1 cellular context compared by ENCODE assay signal in the genomic region with DNA sequence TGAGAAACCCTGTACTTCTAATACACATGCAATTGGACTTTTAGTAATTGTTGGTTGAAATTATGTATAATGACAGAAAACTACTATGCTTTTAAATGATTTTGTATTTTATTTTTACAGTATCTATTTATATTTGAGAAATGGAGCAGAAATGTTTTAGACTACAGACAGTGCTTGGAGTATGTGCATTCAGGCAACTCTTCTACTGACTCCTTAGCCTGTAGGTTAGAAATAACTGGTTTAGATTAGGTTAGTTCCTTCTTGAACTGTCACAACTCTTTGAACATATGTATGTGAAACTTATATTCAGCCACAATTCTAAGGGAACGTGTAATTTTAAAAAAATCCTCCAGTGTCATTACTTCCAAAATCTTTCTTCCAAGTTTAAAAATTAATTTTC.
TF ChIP-seq lines count a peak whose summit lies in the region.

No MANE protein-coding gene starts in this region.

TF ChIP-seq in HepG2, 621 proteins besides CTCF, POLR2A, EP300 and RAD21:
- TF ChIP-seq, protein P1, sequence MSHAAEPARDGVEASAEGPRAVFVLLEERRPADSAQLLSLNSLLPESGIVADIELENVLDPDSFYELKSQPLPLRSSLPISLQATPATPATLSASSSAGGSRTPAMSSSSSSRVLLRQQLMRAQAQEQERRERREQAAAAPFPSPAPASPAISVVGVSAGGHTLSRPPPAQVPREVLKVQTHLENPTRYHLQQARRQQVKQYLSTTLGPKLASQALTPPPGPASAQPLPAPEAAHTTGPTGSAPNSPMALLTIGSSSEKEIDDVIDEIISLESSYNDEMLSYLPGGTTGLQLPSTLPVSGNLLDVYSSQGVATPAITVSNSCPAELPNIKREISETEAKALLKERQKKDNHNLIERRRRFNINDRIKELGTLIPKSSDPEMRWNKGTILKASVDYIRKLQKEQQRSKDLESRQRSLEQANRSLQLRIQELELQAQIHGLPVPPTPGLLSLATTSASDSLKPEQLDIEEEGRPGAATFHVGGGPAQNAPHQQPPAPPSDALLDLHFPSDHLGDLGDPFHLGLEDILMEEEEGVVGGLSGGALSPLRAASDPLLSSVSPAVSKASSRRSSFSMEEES (CRISPR knock-in tag; IDR thresholded peaks at IDR 0.05): no peak
- TF ChIP-seq ZNF616 (CRISPR knock-in tag; IDR thresholded peaks at IDR 0.05; ENCODE audit: low read depth): no peak
- no peak for TF ChIP-seq ZFP90 (CRISPR knock-in tag; IDR thresholded peaks at IDR 0.05; ENCODE audit: borderline replicate concordance)
- no peak for TF ChIP-seq ZNF451 (CRISPR knock-in tag; IDR thresholded peaks at IDR 0.05)
- TF ChIP-seq, protein P2, sequence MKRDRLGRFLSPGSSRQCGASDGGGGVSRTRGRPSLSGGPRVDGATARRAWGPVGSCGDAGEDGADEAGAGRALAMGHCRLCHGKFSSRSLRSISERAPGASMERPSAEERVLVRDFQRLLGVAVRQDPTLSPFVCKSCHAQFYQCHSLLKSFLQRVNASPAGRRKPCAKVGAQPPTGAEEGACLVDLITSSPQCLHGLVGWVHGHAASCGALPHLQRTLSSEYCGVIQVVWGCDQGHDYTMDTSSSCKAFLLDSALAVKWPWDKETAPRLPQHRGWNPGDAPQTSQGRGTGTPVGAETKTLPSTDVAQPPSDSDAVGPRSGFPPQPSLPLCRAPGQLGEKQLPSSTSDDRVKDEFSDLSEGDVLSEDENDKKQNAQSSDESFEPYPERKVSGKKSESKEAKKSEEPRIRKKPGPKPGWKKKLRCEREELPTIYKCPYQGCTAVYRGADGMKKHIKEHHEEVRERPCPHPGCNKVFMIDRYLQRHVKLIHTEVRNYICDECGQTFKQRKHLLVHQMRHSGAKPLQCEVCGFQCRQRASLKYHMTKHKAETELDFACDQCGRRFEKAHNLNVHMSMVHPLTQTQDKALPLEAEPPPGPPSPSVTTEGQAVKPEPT (CRISPR knock-in tag; IDR thresholded peaks at IDR 0.05; ENCODE audit: low read depth): no peak
- TF ChIP-seq, protein P3, sequence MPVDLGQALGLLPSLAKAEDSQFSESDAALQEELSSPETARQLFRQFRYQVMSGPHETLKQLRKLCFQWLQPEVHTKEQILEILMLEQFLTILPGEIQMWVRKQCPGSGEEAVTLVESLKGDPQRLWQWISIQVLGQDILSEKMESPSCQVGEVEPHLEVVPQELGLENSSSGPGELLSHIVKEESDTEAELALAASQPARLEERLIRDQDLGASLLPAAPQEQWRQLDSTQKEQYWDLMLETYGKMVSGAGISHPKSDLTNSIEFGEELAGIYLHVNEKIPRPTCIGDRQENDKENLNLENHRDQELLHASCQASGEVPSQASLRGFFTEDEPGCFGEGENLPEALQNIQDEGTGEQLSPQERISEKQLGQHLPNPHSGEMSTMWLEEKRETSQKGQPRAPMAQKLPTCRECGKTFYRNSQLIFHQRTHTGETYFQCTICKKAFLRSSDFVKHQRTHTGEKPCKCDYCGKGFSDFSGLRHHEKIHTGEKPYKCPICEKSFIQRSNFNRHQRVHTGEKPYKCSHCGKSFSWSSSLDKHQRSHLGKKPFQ (CRISPR knock-in tag; IDR thresholded peaks at IDR 0.05; ENCODE audit: insufficient replicate concordance): no peak
- no peak for TF ChIP-seq ZSCAN31 (CRISPR knock-in tag; IDR thresholded peaks at IDR 0.05; ENCODE audit: low read depth)
- no peak for TF ChIP-seq NFRKB (IDR thresholded peaks at IDR 0.05)
- no peak for TF ChIP-seq ARNT (IDR thresholded peaks at IDR 0.05)
- TF ChIP-seq ZNF432 (CRISPR knock-in tag; IDR thresholded peaks at IDR 0.05; ENCODE audit: borderline replicate concordance): no peak
- TF ChIP-seq HDAC2 (CRISPR knock-in tag; IDR thresholded peaks at IDR 0.05): no peak
- TF ChIP-seq SP2 (CRISPR knock-in tag; IDR thresholded peaks at IDR 0.05): no peak
- TF ChIP-seq ZBTB21 (CRISPR knock-in tag; IDR thresholded peaks at IDR 0.05): no peak
- no peak for TF ChIP-seq TAF1 (CRISPR knock-in tag; IDR thresholded peaks at IDR 0.05)
- TF ChIP-seq, protein P4, sequence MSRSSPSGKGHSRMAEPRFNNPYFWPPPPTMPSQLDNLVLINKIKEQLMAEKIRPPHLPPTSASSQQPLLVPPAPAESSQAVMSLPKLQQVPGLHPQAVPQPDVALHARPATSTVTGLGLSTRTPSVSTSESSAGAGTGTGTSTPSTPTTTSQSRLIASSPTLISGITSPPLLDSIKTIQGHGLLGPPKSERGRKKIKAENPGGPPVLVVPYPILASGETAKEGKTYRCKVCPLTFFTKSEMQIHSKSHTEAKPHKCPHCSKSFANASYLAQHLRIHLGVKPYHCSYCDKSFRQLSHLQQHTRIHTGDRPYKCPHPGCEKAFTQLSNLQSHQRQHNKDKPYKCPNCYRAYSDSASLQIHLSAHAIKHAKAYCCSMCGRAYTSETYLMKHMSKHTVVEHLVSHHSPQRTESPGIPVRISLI (CRISPR knock-in tag; IDR thresholded peaks at IDR 0.05; ENCODE audit: borderline replicate concordance): no peak
- no peak for TF ChIP-seq SRF (IDR thresholded peaks at IDR 0.05; ENCODE audit: low read depth, low read length)
- no peak for TF ChIP-seq SP1 (IDR thresholded peaks at IDR 0.05)
- no peak for TF ChIP-seq SP1 (CRISPR knock-in tag; IDR thresholded peaks at IDR 0.05)
- TF ChIP-seq, protein P5, sequence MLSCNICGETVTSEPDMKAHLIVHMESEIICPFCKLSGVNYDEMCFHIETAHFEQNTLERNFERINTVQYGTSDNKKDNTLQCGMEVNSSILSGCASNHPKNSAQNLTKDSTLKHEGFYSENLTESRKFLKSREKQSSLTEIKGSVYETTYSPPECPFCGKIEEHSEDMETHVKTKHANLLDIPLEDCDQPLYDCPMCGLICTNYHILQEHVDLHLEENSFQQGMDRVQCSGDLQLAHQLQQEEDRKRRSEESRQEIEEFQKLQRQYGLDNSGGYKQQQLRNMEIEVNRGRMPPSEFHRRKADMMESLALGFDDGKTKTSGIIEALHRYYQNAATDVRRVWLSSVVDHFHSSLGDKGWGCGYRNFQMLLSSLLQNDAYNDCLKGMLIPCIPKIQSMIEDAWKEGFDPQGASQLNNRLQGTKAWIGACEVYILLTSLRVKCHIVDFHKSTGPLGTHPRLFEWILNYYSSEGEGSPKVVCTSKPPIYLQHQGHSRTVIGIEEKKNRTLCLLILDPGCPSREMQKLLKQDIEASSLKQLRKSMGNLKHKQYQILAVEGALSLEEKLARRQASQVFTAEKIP (CRISPR knock-in tag; IDR thresholded peaks at IDR 0.05; ENCODE audit: borderline replicate concordance): no peak
